Comparison of ENCODE assay signal across 2 cellular contexts in genomic region chr17:41647940-41648410, GRCh38.
TF ChIP-seq lines count a peak whose summit lies in the region.

No MANE protein-coding gene starts in this region.

TF ChIP-seq in A549, 52 proteins besides CTCF, POLR2A, EP300 and RAD21:
- TF ChIP-seq CBX8 (IDR thresholded peaks at IDR 0.05) (no peak), RCOR1 (IDR thresholded peaks at IDR 0.05; ENCODE audit: low read depth, low read length) (no peak), HOXA7 (CRISPR knock-in tag; IDR thresholded peaks at IDR 0.05) (no peak), TFCP2L1 (CRISPR knock-in tag; IDR thresholded peaks at IDR 0.05) (no peak), GATA3 (IDR thresholded peaks at IDR 0.05; ENCODE audit: borderline replicate concordance) (0 out of 2 replicates have a peak, but pooled peaks have one; percentile 9), CEBPB (IDR thresholded peaks at IDR 0.05) (no peak), POLR2AphosphoS2 (conservative IDR thresholded peaks at IDR 0.05; ENCODE audit: low read length) (no peak), KDM5A (IDR thresholded peaks at IDR 0.05) (peak; percentile 53; the same call in 1 of the 2 replicates), E2F6 (IDR thresholded peaks at IDR 0.05; ENCODE audit: borderline replicate concordance, low read depth) (no peak), NR3C1 (IDR thresholded peaks at IDR 0.05) (no peak), CHD2 (IDR thresholded peaks at IDR 0.05; ENCODE audit: low read length, partially characterized antibody) (peak; percentile 19), HMGXB4 (CRISPR knock-in tag; IDR thresholded peaks at IDR 0.05; ENCODE audit: borderline replicate concordance) (peak; percentile 44; the same call in 1 of the 2 replicates), ZNF302 (CRISPR knock-in tag; IDR thresholded peaks at IDR 0.05) (no peak), SMC3 (IDR thresholded peaks at IDR 0.05) (peak; percentile 99), EHF (CRISPR knock-in tag; IDR thresholded peaks at IDR 0.05) (no peak)
- TF ChIP-seq, protein P1, sequence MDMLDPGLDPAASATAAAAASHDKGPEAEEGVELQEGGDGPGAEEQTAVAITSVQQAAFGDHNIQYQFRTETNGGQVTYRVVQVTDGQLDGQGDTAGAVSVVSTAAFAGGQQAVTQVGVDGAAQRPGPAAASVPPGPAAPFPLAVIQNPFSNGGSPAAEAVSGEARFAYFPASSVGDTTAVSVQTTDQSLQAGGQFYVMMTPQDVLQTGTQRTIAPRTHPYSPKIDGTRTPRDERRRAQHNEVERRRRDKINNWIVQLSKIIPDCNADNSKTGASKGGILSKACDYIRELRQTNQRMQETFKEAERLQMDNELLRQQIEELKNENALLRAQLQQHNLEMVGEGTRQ (IDR thresholded peaks at IDR 0.05): 0 out of 2 replicates have a peak, but pooled peaks have one; percentile 13
- TF ChIP-seq, protein P2, sequence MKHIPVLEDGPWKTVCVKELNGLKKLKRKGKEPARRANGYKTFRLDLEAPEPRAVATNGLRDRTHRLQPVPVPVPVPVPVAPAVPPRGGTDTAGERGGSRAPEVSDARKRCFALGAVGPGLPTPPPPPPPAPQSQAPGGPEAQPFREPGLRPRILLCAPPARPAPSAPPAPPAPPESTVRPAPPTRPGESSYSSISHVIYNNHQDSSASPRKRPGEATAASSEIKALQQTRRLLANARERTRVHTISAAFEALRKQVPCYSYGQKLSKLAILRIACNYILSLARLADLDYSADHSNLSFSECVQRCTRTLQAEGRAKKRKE (CRISPR knock-in tag; IDR thresholded peaks at IDR 0.05; ENCODE audit: low read depth): no peak

TF ChIP-seq in GM12878, 131 proteins besides CTCF, POLR2A, EP300 and RAD21:
- TF ChIP-seq MTA2 (IDR thresholded peaks at IDR 0.05; ENCODE audit: low read depth) (0 out of 2 replicates have a peak, but pooled peaks have one; percentile 8), BRCA1 (IDR thresholded peaks at IDR 0.05; ENCODE audit: low read depth, low read length) (no peak), HSF1 (IDR thresholded peaks at IDR 0.05; ENCODE audit: low read depth, low read length) (no peak), ASH2L (IDR thresholded peaks at IDR 0.05; ENCODE audit: borderline replicate concordance, low read depth) (no peak), KLF5 (IDR thresholded peaks at IDR 0.05; ENCODE audit: partially characterized antibody) (no peak), YBX1 (IDR thresholded peaks at IDR 0.05) (no peak), STAT3 (IDR thresholded peaks at IDR 0.05; ENCODE audit: low read depth, low read length) (no peak), EGR1 (IDR thresholded peaks at IDR 0.05; ENCODE audit: borderline replicate concordance in 1 of 2, low read depth in 2 of 2, low read length in 2 of 2) (no peak), MTA3 (IDR thresholded peaks at IDR 0.05; ENCODE audit: borderline replicate concordance, low read length) (no peak), RUNX3 (IDR thresholded peaks at IDR 0.05; ENCODE audit: low read length) (no peak), POU2F2 (IDR thresholded peaks at IDR 0.05; ENCODE audit: borderline replicate concordance, low read depth, low read length) (peak; percentile 35; the same call in 1 of the 3 replicates), FOXK2 (IDR thresholded peaks at IDR 0.05) (no peak), RFX5 (IDR thresholded peaks at IDR 0.05; ENCODE audit: low read depth, low read length) (no peak), CEBPB (IDR thresholded peaks at IDR 0.05; ENCODE audit: borderline replicate concordance in 1 of 2, low read depth in 2 of 2, low read length in 2 of 2) (no peak), NBN (IDR thresholded peaks at IDR 0.05) (0 out of 2 replicates have a peak, but pooled peaks have one; percentile 10), PML (IDR thresholded peaks at IDR 0.05; ENCODE audit: low read length) (no peak), TARDBP (IDR thresholded peaks at IDR 0.05; ENCODE audit: borderline replicate concordance) (no peak), GATAD2B (conservative IDR thresholded peaks at IDR 0.05; ENCODE audit: low read depth) (no peak), ESRRA (IDR thresholded peaks at IDR 0.05; ENCODE audit: low read length) (no peak), IRF4 (IDR thresholded peaks at IDR 0.05; ENCODE audit: low read depth, low read length) (no peak), SP1 (IDR thresholded peaks at IDR 0.05; ENCODE audit: low read depth, low read length) (no peak), CHD2 (IDR thresholded peaks at IDR 0.05; ENCODE audit: borderline replicate concordance, low read depth, low read length) (no peak), MEF2A (IDR thresholded peaks at IDR 0.05; ENCODE audit: insufficient read depth, low read depth, low read length) (no peak), LARP7 (IDR thresholded peaks at IDR 0.05) (peak; percentile 31; the same call in 1 of the 2 replicates), SIX5 (IDR thresholded peaks at IDR 0.05; ENCODE audit: low read depth, low read length, severe bottlenecking) (no peak), MYC (IDR thresholded peaks at IDR 0.05; ENCODE audit: insufficient read depth, insufficient read length, insufficient replicate concordance, low read length, severe bottlenecking) (no peak), SUZ12 (IDR thresholded peaks at IDR 0.05; ENCODE audit: unreplicated experiment) (no peak), IKZF1 (conservative IDR thresholded peaks at IDR 0.05) (peak; percentile 51; the same call in 1 of the 2 replicates), NR2C1 (IDR thresholded peaks at IDR 0.05) (no peak), SMC3 (IDR thresholded peaks at IDR 0.05; ENCODE audit: borderline replicate concordance, low read length) (peak; percentile 82), NR2C2 (IDR thresholded peaks at IDR 0.05; ENCODE audit: borderline replicate concordance, control insufficient read depth, insufficient read length, low read depth) (no peak), IKZF2 (IDR thresholded peaks at IDR 0.05) (no peak), GABPA (IDR thresholded peaks at IDR 0.05; ENCODE audit: low read depth) (no peak), TCF7 (IDR thresholded peaks at IDR 0.05; ENCODE audit: borderline replicate concordance) (no peak), ZNF24 (IDR thresholded peaks at IDR 0.05) (no peak), BMI1 (IDR thresholded peaks at IDR 0.05; ENCODE audit: borderline replicate concordance) (no peak), E2F4 (IDR thresholded peaks at IDR 0.05; ENCODE audit: low read depth, low read length) (peak; percentile 7; the same call in 1 of the 2 replicates), ZNF217 (IDR thresholded peaks at IDR 0.05) (no peak), YY1 (IDR thresholded peaks at IDR 0.05; ENCODE audit: low read depth, low read length) (peak; percentile 68), ZNF384 (IDR thresholded peaks at IDR 0.05; ENCODE audit: borderline replicate concordance, low read depth, low read length) (no peak), TAF1 (IDR thresholded peaks at IDR 0.05; ENCODE audit: borderline replicate concordance, low read depth, low read length) (no peak), SUPT20H (IDR thresholded peaks at IDR 0.05; ENCODE audit: borderline replicate concordance, control insufficient read depth, low read depth, low read length) (no peak), SMARCA5 (IDR thresholded peaks at IDR 0.05) (peak; percentile 70; the same call in 1 of the 2 replicates), CREB1 (IDR thresholded peaks at IDR 0.05; ENCODE audit: low read depth) (no peak), FOS (IDR thresholded peaks at IDR 0.05; ENCODE audit: borderline replicate concordance, extremely low read depth, insufficient read length) (no peak), RB1 (IDR thresholded peaks at IDR 0.05; ENCODE audit: borderline replicate concordance) (peak; percentile 72; the same call in 1 of the 2 replicates), HDAC6 (IDR thresholded peaks at IDR 0.05; ENCODE audit: unreplicated experiment) (no peak), BACH1 (IDR thresholded peaks at IDR 0.05; ENCODE audit: borderline replicate concordance) (0 out of 2 replicates have a peak, but pooled peaks have one; percentile 23), HDGF (IDR thresholded peaks at IDR 0.05) (peak; percentile 69), SKIL (IDR thresholded peaks at IDR 0.05; ENCODE audit: low read depth, poor library complexity, severe bottlenecking) (no peak), POLR2AphosphoS5 (IDR thresholded peaks at IDR 0.05; ENCODE audit: low read length) (no peak), CHD4 (IDR thresholded peaks at IDR 0.05) (no peak)
- TF ChIP-seq, protein P3, sequence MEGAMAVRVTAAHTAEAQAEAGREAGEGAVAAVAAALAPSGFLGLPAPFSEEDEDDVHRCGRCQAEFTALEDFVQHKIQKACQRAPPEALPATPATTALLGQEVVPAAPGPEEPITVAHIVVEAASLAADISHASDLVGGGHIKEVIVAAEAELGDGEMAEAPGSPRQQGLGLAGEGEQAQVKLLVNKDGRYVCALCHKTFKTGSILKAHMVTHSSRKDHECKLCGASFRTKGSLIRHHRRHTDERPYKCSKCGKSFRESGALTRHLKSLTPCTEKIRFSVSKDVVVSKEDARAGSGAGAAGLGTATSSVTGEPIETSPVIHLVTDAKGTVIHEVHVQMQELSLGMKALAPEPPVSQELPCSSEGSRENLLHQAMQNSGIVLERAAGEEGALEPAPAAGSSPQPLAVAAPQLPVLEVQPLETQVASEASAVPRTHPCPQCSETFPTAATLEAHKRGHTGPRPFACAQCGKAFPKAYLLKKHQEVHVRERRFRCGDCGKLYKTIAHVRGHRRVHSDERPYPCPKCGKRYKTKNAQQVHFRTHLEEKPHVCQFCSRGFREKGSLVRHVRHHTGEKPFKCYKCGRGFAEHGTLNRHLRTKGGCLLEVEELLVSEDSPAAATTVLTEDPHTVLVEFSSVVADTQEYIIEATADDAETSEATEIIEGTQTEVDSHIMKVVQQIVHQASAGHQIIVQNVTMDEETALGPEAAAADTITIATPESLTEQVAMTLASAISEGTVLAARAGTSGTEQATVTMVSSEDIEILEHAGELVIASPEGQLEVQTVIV (IDR thresholded peaks at IDR 0.05; ENCODE audit: borderline replicate concordance, partially characterized antibody): no peak
